In the genomic region with DNA sequence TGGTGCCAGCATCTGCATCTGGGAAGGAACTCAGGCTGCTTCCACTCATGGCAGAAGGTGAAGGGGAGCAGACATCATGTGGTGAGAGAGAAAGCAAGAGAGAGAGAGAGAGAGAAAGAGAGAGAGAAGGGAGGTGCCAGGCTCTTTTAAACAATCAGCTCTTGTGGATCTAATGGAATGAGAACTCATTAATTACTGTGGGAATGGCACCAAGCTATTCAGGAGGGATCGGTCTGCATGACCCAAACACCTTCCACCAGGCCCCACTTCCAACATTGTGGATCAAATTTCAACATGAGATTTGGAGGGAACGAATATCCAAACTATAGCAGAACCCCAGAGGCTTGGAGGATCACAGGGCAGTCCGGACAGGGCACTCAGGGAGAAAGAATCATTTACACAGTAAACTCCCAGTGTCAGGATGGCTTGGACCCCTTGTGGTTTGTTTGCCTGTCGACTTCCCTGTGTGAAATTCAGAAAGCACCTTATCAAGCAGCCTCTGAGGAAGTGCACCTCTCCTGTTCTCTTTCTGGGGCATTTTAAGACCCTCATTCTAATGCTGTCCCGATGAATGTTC, we compare ENCODE assay signal across 19 cellular contexts.
A peak's percentile ranks its signal among the peaks of the same experiment; 100 is the strongest.
DNase-seq lines count a peak whose midpoint lies in the region; ATAC-seq and TF ChIP-seq lines count a peak whose summit lies in the region.
"Had no signal": no experiment of that assay in that cellular context is flagged by ENCODE, and none has a peak within 500 bp of the region (broad histone marks: within the 10 kb centered on the region; RNA-seq: fewer than 3 reads in every experiment).

No MANE protein-coding gene starts in this region.

- H3K9me3 Mint-ChIP-seq in WTC11, result no peaks in the 10 kb centered on the region
- H3K9me3 Mint-ChIP-seq: CD8-positive, alpha-beta T cell; HFFc6 had no signal

- no peaks in the 10 kb centered on the region for H3K4me1 ChIP-seq in parathyroid adenoma
- H3K4me1 ChIP-seq in thyroid gland, result no peaks in the 10 kb centered on the region
- H3K4me1 ChIP-seq: HAP-1 had no signal

- no peaks in the 10 kb centered on the region for H3K9me3 ChIP-seq in parathyroid adenoma (ENCODE audit: control insufficient read depth, low read length)
- no peaks in the 10 kb centered on the region for H3K9me3 ChIP-seq in thyroid gland
- H3K9me3 ChIP-seq: HAP-1 had no signal

- DNase-seq in ELF-1 (ENCODE audit: low read depth, low spot score) (peak; percentile 8), WTC11 (ENCODE audit: low spot score) (no peak), iPS-NIHi7 (ENCODE audit: extremely low spot score) (peak; percentile 24), thyroid gland (no peak)
- DNase-seq: CD8-positive, alpha-beta T cell; COR-L47; DMS153; DMS79 treated with DMSO at 0.1 percent for 48 hours; EL; GDM1; GM23248; HFFc6; KBM-7 had no signal

- WGBS in thyroid gland, 2 donors, result 47 to 48% methylated on average over 5 of the region's 5 CpGs

- no peak for TF ChIP-seq POLR2A in thyroid gland (IDR thresholded peaks at IDR 0.05)

- H3K36me3 ChIP-seq in parathyroid adenoma (ENCODE audit: control insufficient read depth, insufficient read depth, low read length) (no peaks in the 10 kb centered on the region), thyroid gland (no peaks in the 10 kb centered on the region)
- H3K36me3 ChIP-seq: HAP-1 had no signal

- H3K4me1 Mint-ChIP-seq in WTC11, result peaks cover 13% of the 10 kb centered on the region
- H3K4me1 Mint-ChIP-seq: CD14-positive monocyte had no signal

- ATAC-seq in WTC11 (peak; percentile 85), HG02885 (IDR thresholded peaks at IDR 0.05; ENCODE audit: poor library complexity, unreplicated experiment) (no peak), GM21723 (IDR thresholded peaks at IDR 0.05; ENCODE audit: unreplicated experiment) (no peak)
- ATAC-seq: CD8-positive, alpha-beta T cell had no signal

- H3K36me3 Mint-ChIP-seq in WTC11, result no peaks in the 10 kb centered on the region
- H3K36me3 Mint-ChIP-seq: CD14-positive monocyte; CD8-positive, alpha-beta T cell had no signal

- H3K27me3 ChIP-seq in parathyroid adenoma (ENCODE audit: control insufficient read depth, insufficient read depth, low read length) (no peaks in the 10 kb centered on the region), thyroid gland (no peaks in the 10 kb centered on the region)

- H3K4me3 ChIP-seq in parathyroid adenoma (ENCODE audit: low read depth, low read length) (no peak overlapping the region), thyroid gland (replicated peaks in 1 of 3) (no peak overlapping the region)
- H3K4me3 ChIP-seq: GM23248, HAP-1 had no signal

- H3K9ac ChIP-seq in parathyroid adenoma, result no peak overlapping the region
- H3K9ac ChIP-seq: GM23248 had no signal

- TF ChIP-seq CTCF in WTC11 (IDR thresholded peaks at IDR 0.05) (no peak), parathyroid adenoma (IDR thresholded peaks at IDR 0.05) (no peak), thyroid gland (IDR thresholded peaks at IDR 0.05) (no peak)

- POLR2A ChIA-PET in WTC11 (lab: Charles Lee), result no interaction called here

- no peak overlapping the region for H3K27ac Mint-ChIP-seq in WTC11
- H3K27ac Mint-ChIP-seq: CD14-positive monocyte; CD8-positive, alpha-beta T cell; HFFc6 had no signal

- CTCF ChIA-PET in WTC11 (lab: Charles Lee), result interaction anchor here (1.5 to 1.8 kb wide), 2 partner anchors 10 to 37 kb away, joined by 7 to 15 read pairs; no protein-coding TSS in a partner anchor

- no peaks in the 10 kb centered on the region; the same call in 1 of the 2 replicates for H3K27me3 Mint-ChIP-seq in WTC11 (ENCODE audit: low read depth)

- intact Hi-C loops in thyroid gland (cut with DNase I), result no loop called here

- no peaks in the 10 kb centered on the region for H3K79me2 ChIP-seq in parathyroid adenoma

- H3K4me3 Mint-ChIP-seq in WTC11, result no peak overlapping the region
- H3K4me3 Mint-ChIP-seq: CD14-positive monocyte; CD8-positive, alpha-beta T cell; HFFc6 had no signal

- H2AFZ ChIP-seq in parathyroid adenoma, result peak overlapping the region; percentile 39
- H2AFZ ChIP-seq: GM23248 had no signal

- H3K4me2 ChIP-seq in parathyroid adenoma (ENCODE audit: low read length), result no peak overlapping the region

- H3K27ac ChIP-seq in parathyroid adenoma, result peak overlapping the region; percentile 17
- no peak overlapping the region for H3K27ac ChIP-seq in thyroid gland
- H3K27ac ChIP-seq: 22Rv1, GM23248 had no signal

TF ChIP-seq in WTC11, 78 proteins besides CTCF, POLR2A, EP300 and RAD21:
- no peak for TF ChIP-seq ZNF532 (CRISPR knock-in tag; IDR thresholded peaks at IDR 0.05; ENCODE audit: borderline replicate concordance)
- TF ChIP-seq ETV6 (CRISPR knock-in tag; IDR thresholded peaks at IDR 0.05), result no peak
- TF ChIP-seq ELF4 (CRISPR knock-in tag; IDR thresholded peaks at IDR 0.05; ENCODE audit: low read depth), result no peak
TF ChIP-seq in WTC11: peak in this region for 0.

Comparison
In these comparisons a context has a peak if more than half of its experiments do, and no peak if none do; other contexts are left out.
1. DNase-seq: peak in ELF-1 (single experiment) and iPS-NIHi7 (single experiment); none in WTC11 (single experiment) and thyroid gland (0 of 2).